In genomic region chr20:35607003-35607735, GRCh38 we compare ENCODE assay signal across 20 cellular contexts. TPM values are rescaled to one million over a fixed set of nuclear protein-coding genes. Genes with fewer than 3 reads are reported as not detected.
DNase-seq lines count a peak whose midpoint lies in the region; ATAC-seq, FAIRE-seq and TF ChIP-seq lines count a peak whose summit lies in the region.
"Had no signal": no experiment of that assay in that cellular context is flagged by ENCODE, and none has a peak within 500 bp of the region (broad histone marks: within the 10 kb centered on the region; RNA-seq: fewer than 3 reads in every experiment).

No MANE protein-coding gene starts in this region.

- POLR2A ChIA-PET in activated naive CD8-positive, alpha-beta T cell treated with anti-CD3 and anti-CD28 coated beads, Interleukin-2, amount 10 ng/mL, durations not matched to agents 7 days and 5 days (lab: Charles Lee): no interaction called here
- POLR2A ChIA-PET in OCI-LY7 (lab: Charles Lee): interaction anchor here (0.6 kb wide), 2 partner anchors 65 to 578 kb away, joined by 3 to 4 read pairs; partner anchors contain the start of gene ERGIC3

- H4K20me1 ChIP-seq in OCI-LY7 (ENCODE audit: insufficient read depth, low read length): no peaks in the 10 kb centered on the region
- H4K20me1 ChIP-seq in Karpas-422 (ENCODE audit: insufficient read depth, low read depth, low read length): no peaks in the 10 kb centered on the region

- BruUV-seq in OCI-LY7 (replicated peaks; lab: Mats Ljungman, UMichigan): no TSS peak

- no peak overlapping the region for H3K9ac ChIP-seq in kidney (ENCODE audit: low read length in 2 of 2)
- no peak overlapping the region for H3K9ac ChIP-seq in Karpas-422 (ENCODE audit: low read length)

- peak overlapping the region; percentile 68 for H3K4me2 ChIP-seq in OCI-LY7 (ENCODE audit: low read length)
- no peak overlapping the region for H3K4me2 ChIP-seq in Karpas-422 (ENCODE audit: low read depth, low read length, poor library complexity, severe bottlenecking)

- peaks cover 2% of the 10 kb centered on the region for H3K36me3 Mint-ChIP-seq in activated naive CD8-positive, alpha-beta T cell treated with anti-CD3 and anti-CD28 coated beads, Interleukin-2, amount 10 ng/mL, durations not matched to agents 7 days and 5 days
- no peaks in the 10 kb centered on the region for H3K36me3 Mint-ChIP-seq in activated naive CD8-positive, alpha-beta T cell treated with anti-CD3 and anti-CD28 coated beads for 36 hours
- H3K36me3 Mint-ChIP-seq: CD4-positive, CD25-positive, alpha-beta regulatory T cell; natural killer cell treated with Interleukin-12 subunit alpha and Interleukin-12 subunit beta and Interleukin-15 and Interleukin-18, amount 100 ng/mL, for 72 hours had no signal

- H3K27ac ChIP-seq in OCI-LY7 (ENCODE audit: low read depth, low read length, poor library complexity, severe bottlenecking): peak overlapping the region; percentile 58
- no peak overlapping the region for H3K27ac ChIP-seq in kidney (ENCODE audit: low read depth in 2 of 2, low read length in 2 of 2)
- H3K27ac ChIP-seq in Karpas-422 (ENCODE audit: low read length): no peak overlapping the region
- H3K27ac ChIP-seq: prostate gland, thyroid gland had no signal

- FAIRE-seq in kidney (lab: Jason Lieb, UNC): no peak
- FAIRE-seq: A204.1 had no signal

- no peak overlapping the region for H3K4me3 Mint-ChIP-seq in activated naive CD8-positive, alpha-beta T cell treated with anti-CD3 and anti-CD28 coated beads, Interleukin-2, amount 10 ng/mL, durations not matched to agents 7 days and 5 days
- H3K4me3 Mint-ChIP-seq in activated naive CD8-positive, alpha-beta T cell treated with anti-CD3 and anti-CD28 coated beads for 36 hours: no peak overlapping the region
- H3K4me3 Mint-ChIP-seq: activated CD8-positive, alpha-beta T cell treated with anti-CD3 and anti-CD28 coated beads for 36 hours; CD4-positive, CD25-positive, alpha-beta regulatory T cell; natural killer cell treated with Interleukin-12 subunit alpha and Interleukin-12 subunit beta and Interleukin-15 and Interleukin-18, amount 100 ng/mL, for 72 hours had no signal

- TF ChIP-seq CTCF in OCI-LY7 (conservative IDR thresholded peaks at IDR 0.05; ENCODE audit: low read length): no peak
- TF ChIP-seq CTCF in kidney (IDR thresholded peaks at IDR 0.05; ENCODE audit: borderline replicate concordance, extremely low read depth, insufficient read depth): no peak

- H3K9me2 ChIP-seq in OCI-LY7 (ENCODE audit: insufficient read depth, low read length): no peaks in the 10 kb centered on the region
- no peaks in the 10 kb centered on the region for H3K9me2 ChIP-seq in Karpas-422 (replicated peaks; ENCODE audit: insufficient read depth, low read length)

- CTCF ChIA-PET in OCI-LY7 (lab: Charles Lee; ENCODE audit: unreplicated experiment): no interaction called here

- peak overlapping the region; percentile 34 for H3K27ac Mint-ChIP-seq in activated naive CD8-positive, alpha-beta T cell treated with anti-CD3 and anti-CD28 coated beads, Interleukin-2, amount 10 ng/mL, durations not matched to agents 7 days and 5 days
- H3K27ac Mint-ChIP-seq in activated naive CD8-positive, alpha-beta T cell treated with anti-CD3 and anti-CD28 coated beads for 36 hours: no peak overlapping the region
- H3K27ac Mint-ChIP-seq: activated CD8-positive, alpha-beta T cell treated with anti-CD3 and anti-CD28 coated beads for 36 hours; CD4-positive, CD25-positive, alpha-beta regulatory T cell; natural killer cell treated with Interleukin-12 subunit alpha and Interleukin-12 subunit beta and Interleukin-15 and Interleukin-18, amount 100 ng/mL, for 72 hours had no signal

- no peak for ATAC-seq in activated naive CD8-positive, alpha-beta T cell treated with anti-CD3 and anti-CD28 coated beads, Interleukin-2, amount 10 ng/mL, durations not matched to agents 7 days and 5 days (ENCODE audit: low read depth)
- ATAC-seq: activated CD8-positive, alpha-beta T cell treated with anti-CD3 and anti-CD28 coated beads for 36 hours; natural killer cell treated with Interleukin-12 subunit alpha and Interleukin-12 subunit beta and Interleukin-15 and Interleukin-18, amount 100 ng/mL, for 72 hours had no signal

- H3K36me3 ChIP-seq in OCI-LY7 (ENCODE audit: insufficient read depth, low read length): no peaks in the 10 kb centered on the region
- no peaks in the 10 kb centered on the region for H3K36me3 ChIP-seq in kidney (ENCODE audit: control insufficient read depth in 1 of 2, insufficient read depth in 2 of 2, low read length in 2 of 2)
- no peaks in the 10 kb centered on the region for H3K36me3 ChIP-seq in Karpas-422 (ENCODE audit: insufficient read depth, low read length)
- H3K36me3 ChIP-seq: prostate gland, thyroid gland had no signal

- intact Hi-C loops in OCI-LY7 (cut with micrococcal nuclease; ENCODE audit: unreplicated experiment) (no loop called here), kidney (cut with DNase I) (no loop called here)

- no peaks in the 10 kb centered on the region for H3K9me3 Mint-ChIP-seq in activated naive CD8-positive, alpha-beta T cell treated with anti-CD3 and anti-CD28 coated beads, Interleukin-2, amount 10 ng/mL, durations not matched to agents 7 days and 5 days
- no peaks in the 10 kb centered on the region for H3K9me3 Mint-ChIP-seq in activated naive CD8-positive, alpha-beta T cell treated with anti-CD3 and anti-CD28 coated beads for 36 hours
- H3K9me3 Mint-ChIP-seq: activated CD8-positive, alpha-beta T cell treated with anti-CD3 and anti-CD28 coated beads for 36 hours; natural killer cell treated with Interleukin-12 subunit alpha and Interleukin-12 subunit beta and Interleukin-15 and Interleukin-18, amount 100 ng/mL, for 72 hours had no signal

- peaks cover 9% of the 10 kb centered on the region for H3K27me3 Mint-ChIP-seq in activated naive CD8-positive, alpha-beta T cell treated with anti-CD3 and anti-CD28 coated beads, Interleukin-2, amount 10 ng/mL, durations not matched to agents 7 days and 5 days
- H3K27me3 Mint-ChIP-seq in activated naive CD8-positive, alpha-beta T cell treated with anti-CD3 and anti-CD28 coated beads for 36 hours: peaks cover 12% of the 10 kb centered on the region

- H2AFZ ChIP-seq in OCI-LY7 (ENCODE audit: low read length) (peak overlapping the region; percentile 56; the same call in 1 of the 2 replicates), Karpas-422 (ENCODE audit: low read length) (no peak overlapping the region)

- no peak for DNase-seq in activated naive CD8-positive, alpha-beta T cell treated with anti-CD3 and anti-CD28 coated beads, Interleukin-2, amount 10 ng/mL, durations not matched to agents 7 days and 5 days
- no peak for DNase-seq in activated naive CD8-positive, alpha-beta T cell treated with anti-CD3 and anti-CD28 coated beads for 36 hours
- DNase-seq in OCI-LY7 (ENCODE audit: low spot score) (peak; percentile 50), kidney (peak; percentile 87), AG08395 (ENCODE audit: low spot score) (no peak), NCI-H187 treated with DMSO at 0.1 percent for 48 hours (lab: John Stamatoyannopoulos, UW) (no peak), Karpas-422 (no peak), midbrain (lab: John Stamatoyannopoulos, UW) (no peak)
- DNase-seq: activated CD8-positive, alpha-beta T cell treated with anti-CD3 and anti-CD28 coated beads for 36 hours; activated T-cell treated with anti-CD3 and anti-CD28 coated beads, Interleukin-2, amount 50 U/mL, for 48 hours; caudate nucleus; CD4-positive, CD25-positive, alpha-beta regulatory T cell; DMS79 treated with DMSO at 0.1 percent for 48 hours; effector CD4-positive, alpha-beta T cell; head of caudate nucleus; NCI-H69; thyroid gland had no signal

- H3K27me3 ChIP-seq in Karpas-422 (ENCODE audit: low read length): no peaks in the 10 kb centered on the region
- H3K27me3 ChIP-seq: thyroid gland had no signal

- H3K4me3 ChIP-seq in OCI-LY7 (ENCODE audit: low read depth, low read length, poor library complexity, severe bottlenecking): peak overlapping the region; percentile 33
- no peak overlapping the region for H3K4me3 ChIP-seq in kidney (ENCODE audit: low read length in 2 of 2)
- H3K4me3 ChIP-seq in Karpas-422 (ENCODE audit: low read length): no peak overlapping the region
- H3K4me3 ChIP-seq: prostate gland, thyroid gland had no signal

- H3K4me1 ChIP-seq in OCI-LY7 (ENCODE audit: insufficient read depth, low read length, poor library complexity, severe bottlenecking) (peaks cover 77% of the 10 kb centered on the region), kidney (ENCODE audit: control insufficient read depth in 1 of 2, insufficient read depth in 1 of 2, low read depth in 1 of 2, low read length in 2 of 2) (peaks cover 0 to 4% of the 10 kb centered on the region in 2 donors), Karpas-422 (ENCODE audit: low read length) (peaks cover 19% of the 10 kb centered on the region)
- H3K4me1 ChIP-seq: prostate gland had no signal

- no peaks in the 10 kb centered on the region for H3K79me2 ChIP-seq in OCI-LY7 (ENCODE audit: insufficient read depth, low read depth, low read length)
- H3K79me2 ChIP-seq in Karpas-422 (ENCODE audit: low read length): no peaks in the 10 kb centered on the region

- H3K9me3 ChIP-seq in OCI-LY7 (ENCODE audit: low read length) (peaks cover 1% of the 10 kb centered on the region; the same call in 1 of the 2 replicates), kidney (ENCODE audit: control insufficient read depth in 1 of 2, low read length in 2 of 2) (no peaks in the 10 kb centered on the region), Karpas-422 (ENCODE audit: low read length) (no peaks in the 10 kb centered on the region)
- H3K9me3 ChIP-seq: prostate gland, thyroid gland had no signal

- peaks cover 4% of the 10 kb centered on the region for H3K4me1 Mint-ChIP-seq in activated naive CD8-positive, alpha-beta T cell treated with anti-CD3 and anti-CD28 coated beads, Interleukin-2, amount 10 ng/mL, durations not matched to agents 7 days and 5 days
- H3K4me1 Mint-ChIP-seq in activated naive CD8-positive, alpha-beta T cell treated with anti-CD3 and anti-CD28 coated beads for 36 hours: peaks cover 4% of the 10 kb centered on the region

RNA-seq across cellular contexts. Expression of gene SPAG4, which starts 8.5 kb away (rescaled TPM):
- total RNA-seq in activated naive CD8-positive, alpha-beta T cell treated with anti-CD3 and anti-CD28 coated beads, Interleukin-2, amount 10 ng/mL, durations not matched to agents 7 days and 5 days: 1 to 10 TPM; 3.8 to 5.7 TPM
- 1 to 10 TPM; 7.8 to 8.0 TPM for total RNA-seq in activated naive CD8-positive, alpha-beta T cell treated with anti-CD3 and anti-CD28 coated beads for 36 hours
- 12.1 and 24.7 TPM in 2 replicates for total RNA-seq in OCI-LY7 (2014; rRNA removed; shearing (Covaris generic))
- 58.2 and 64.2 TPM in 2 replicates for total RNA-seq in OCI-LY7 (2022)
- 16.0 TPM for total RNA-seq in kidney
- 13.1 TPM for polyA plus RNA-seq in kidney (ENCODE audit: insufficient read depth, low read depth, low replicate concordance)
- 6.4 and 11.1 TPM in 2 replicates for total RNA-seq in Karpas-422 (2014; rRNA removed; shearing (Covaris generic); ENCODE audit: low replicate concordance)

RNA-seq across cellular contexts. Expression of gene CPNE1, which starts 57.5 kb away (rescaled TPM):
- total RNA-seq in activated naive CD8-positive, alpha-beta T cell treated with anti-CD3 and anti-CD28 coated beads, Interleukin-2, amount 10 ng/mL, durations not matched to agents 7 days and 5 days: 100 to 1,000 TPM; 296 to 327 TPM
- 100 to 1,000 TPM; 290 to 304 TPM for total RNA-seq in activated naive CD8-positive, alpha-beta T cell treated with anti-CD3 and anti-CD28 coated beads for 36 hours
- total RNA-seq in OCI-LY7 (2014; rRNA removed; shearing (Covaris generic)): 83.3 and 83.7 TPM in 2 replicates
- 193 and 202 TPM in 2 replicates for total RNA-seq in OCI-LY7 (2022)
- total RNA-seq in kidney: 145 TPM
- 128 TPM for polyA plus RNA-seq in kidney (ENCODE audit: insufficient read depth, low read depth, low replicate concordance)
- total RNA-seq in Karpas-422 (2014; rRNA removed; shearing (Covaris generic); ENCODE audit: low replicate concordance): 205 and 216 TPM in 2 replicates

RNA-seq across cellular contexts. Expression of gene RBM12, which starts 57.5 kb away (rescaled TPM):
- total RNA-seq in activated naive CD8-positive, alpha-beta T cell treated with anti-CD3 and anti-CD28 coated beads, Interleukin-2, amount 10 ng/mL, durations not matched to agents 7 days and 5 days: 100 to 1,000 TPM; 116 to 120 TPM
- 100 to 1,000 TPM; 161 to 169 TPM for total RNA-seq in activated naive CD8-positive, alpha-beta T cell treated with anti-CD3 and anti-CD28 coated beads for 36 hours
- total RNA-seq in OCI-LY7 (2014; rRNA removed; shearing (Covaris generic)): 63.8 and 66.3 TPM in 2 replicates
- 152 and 160 TPM in 2 replicates for total RNA-seq in OCI-LY7 (2022)
- total RNA-seq in kidney: 101 TPM
- 11.1 TPM for polyA plus RNA-seq in kidney (ENCODE audit: insufficient read depth, low read depth, low replicate concordance)
- 39.6 and 78.5 TPM in 2 replicates for total RNA-seq in Karpas-422 (2014; rRNA removed; shearing (Covaris generic); ENCODE audit: low replicate concordance)

Comparison
In these comparisons a context has a peak if more than half of its experiments do, and no peak if none do; other contexts are left out.
1. DNase-seq: peak in OCI-LY7 (single experiment) and kidney (single experiment); none in activated naive CD8-positive, alpha-beta T cell treated with anti-CD3 and anti-CD28 coated beads, Interleukin-2, amount 10 ng/mL, durations not matched to agents 7 days and 5 days (single experiment), activated naive CD8-positive, alpha-beta T cell treated with anti-CD3 and anti-CD28 coated beads for 36 hours (single experiment), AG08395 (single experiment), NCI-H187 treated with DMSO at 0.1 percent for 48 hours (single experiment), Karpas-422 (single experiment) and midbrain (single experiment).